Comparison of ENCODE assay signal across 14 cellular contexts in the genomic region with DNA sequence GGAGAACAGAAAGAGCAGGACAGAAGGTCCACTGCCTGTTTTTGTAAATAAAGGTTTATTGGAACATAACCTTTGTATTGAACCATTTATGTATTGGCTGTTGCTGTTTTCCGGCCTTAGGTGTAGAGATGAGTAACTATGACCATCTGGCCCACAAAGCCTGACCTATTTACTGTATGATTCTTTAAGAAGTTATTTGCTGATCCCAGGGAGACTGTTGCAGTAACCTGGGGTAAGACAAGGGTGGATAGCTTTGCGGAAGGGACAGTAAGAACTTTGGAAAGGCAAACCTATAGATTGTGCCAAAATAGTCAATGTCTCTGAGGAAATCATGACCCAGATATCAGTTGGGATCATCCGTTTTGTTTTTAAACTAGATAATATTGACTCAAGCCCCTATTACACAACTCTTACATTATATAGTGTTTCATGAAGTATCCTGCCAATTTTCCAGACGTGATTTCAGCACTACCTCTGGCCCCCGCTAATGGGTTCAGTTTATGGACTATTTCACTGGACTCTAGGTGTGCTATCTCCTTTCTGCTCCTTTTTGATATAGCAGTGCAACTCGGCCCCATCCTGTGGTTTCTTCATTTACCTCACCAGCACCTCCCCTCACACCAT. TPM values are rescaled to one million over a fixed set of nuclear protein-coding genes. Genes with fewer than 3 reads are reported as not detected.
DNase-seq lines count a peak whose midpoint lies in the region; ATAC-seq, FAIRE-seq and TF ChIP-seq lines count a peak whose summit lies in the region.
"Had no signal": no experiment of that assay in that cellular context is flagged by ENCODE, and none has a peak within 500 bp of the region (broad histone marks: within the 10 kb centered on the region; RNA-seq: fewer than 3 reads in every experiment).

No MANE protein-coding gene starts in this region.

- POLR2A ChIA-PET in A549 (lab: Yijun Ruan, JAX): no interaction called here

- FAIRE-seq in A549 (lab: Jason Lieb, UNC): no peak

- DNase-seq in A549 (ENCODE audit: low read depth in 1 of 2, low spot score in 1 of 2) (peak in 1 of 2 experiments; percentile 23), adipocyte (ENCODE audit: low read depth) (no peak), NCI-H128 (lab: John Stamatoyannopoulos, UW; ENCODE audit: unreplicated experiment) (no peak), SW 1271 (lab: John Stamatoyannopoulos, UW) (no peak), cortex of kidney (lab: John Stamatoyannopoulos, UW) (no peak), NCI-H748 (lab: John Stamatoyannopoulos, UW; ENCODE audit: unreplicated experiment) (no peak)
- DNase-seq: activated CD4-positive, alpha-beta T cell treated with anti-CD3 and anti-CD28 coated beads for 1 hour; activated effector memory CD4-positive, alpha-beta T cell treated with anti-CD3 and anti-CD28 coated beads, Interleukin-2, amount 50 U/mL, for 16 hours; DMS79 treated with DMSO at 0.1 percent for 48 hours; left cardiac atrium; NCI-H226; stimulated activated naive CD4-positive, alpha-beta T cell had no signal

- no peak for TF ChIP-seq CTCF in A549 (IDR thresholded peaks at IDR 0.05)

- no peak for TF ChIP-seq POLR2A in A549 (IDR thresholded peaks at IDR 0.05; ENCODE audit: low read length)

- CTCF ChIA-PET in A549 (lab: Yijun Ruan, JAX): no interaction called here

- no peak overlapping the region for H3K4me3 ChIP-seq in A549
- peak overlapping the region; percentile 53 for H3K4me3 ChIP-seq in adipocyte (ENCODE audit: low read length)

- no peak for TF ChIP-seq RAD21 in A549 (conservative IDR thresholded peaks at IDR 0.05 in 1 of 2, IDR thresholded peaks at IDR 0.05 in 1 of 2)

- no peak for TF ChIP-seq EP300 in A549 (IDR thresholded peaks at IDR 0.05)

- ATAC-seq in A549: peak; percentile 73 to 90; a peak in 5 of 6 replicates
- ATAC-seq in GM19452 (IDR thresholded peaks at IDR 0.05; ENCODE audit: unreplicated experiment): peak; percentile 30
- ATAC-seq in HG03103 (IDR thresholded peaks at IDR 0.05; ENCODE audit: low read depth, unreplicated experiment): peak; percentile 25
- ATAC-seq: left cardiac atrium had no signal

- no peaks in the 10 kb centered on the region for H3K9me3 ChIP-seq in A549
- H3K9me3 ChIP-seq in adipocyte (ENCODE audit: control insufficient read depth, low read length): no peaks in the 10 kb centered on the region

- no peaks in the 10 kb centered on the region for H3K27me3 ChIP-seq in adipocyte (replicated peaks; ENCODE audit: control insufficient read depth, insufficient read depth, low read length)

- peak overlapping the region; percentile 65 for H3K4me2 ChIP-seq in A549

- 38% methylated on average over 6 of the region's 6 CpGs for WGBS in A549 (ENCODE audit: missing lambda C conversion rate)

- no peaks in the 10 kb centered on the region for H3K36me3 ChIP-seq in adipocyte (ENCODE audit: control insufficient read depth, insufficient read depth, low read length, severe bottlenecking)

- H3K27ac ChIP-seq in A549: peak overlapping the region; percentile 73 to 80

- H3K9ac ChIP-seq in adipocyte (ENCODE audit: low read length): peak overlapping the region; percentile 4

- H3K4me1 ChIP-seq in A549: peaks cover 25% of the 10 kb centered on the region
- peaks cover 18% of the 10 kb centered on the region for H3K4me1 ChIP-seq in adipocyte (ENCODE audit: control insufficient read depth, insufficient read depth, low read length)

TF ChIP-seq in A549, 52 proteins besides CTCF, POLR2A, EP300 and RAD21:
- TF ChIP-seq HEYL (CRISPR knock-in tag; IDR thresholded peaks at IDR 0.05): no peak
- TF ChIP-seq KDM1A (IDR thresholded peaks at IDR 0.05; ENCODE audit: low read depth): no peak
- no peak for TF ChIP-seq ZSCAN20 (CRISPR knock-in tag; IDR thresholded peaks at IDR 0.05)
- TF ChIP-seq BCL3 (IDR thresholded peaks at IDR 0.05): no peak
- no peak for TF ChIP-seq FOXS1 (CRISPR knock-in tag; IDR thresholded peaks at IDR 0.05)
- no peak for TF ChIP-seq ZC3H11A (IDR thresholded peaks at IDR 0.05)
- TF ChIP-seq JUNB (IDR thresholded peaks at IDR 0.05): 0 out of 2 replicates have a peak, but pooled peaks have one; percentile 20
- peak; percentile 38 to 41; a peak in 2 of 4 replicates for TF ChIP-seq CEBPB (IDR thresholded peaks at IDR 0.05)
- TF ChIP-seq HOXB13 (CRISPR knock-in tag; IDR thresholded peaks at IDR 0.05; ENCODE audit: low read depth): no peak
- no peak for TF ChIP-seq EHF (CRISPR knock-in tag; IDR thresholded peaks at IDR 0.05)
- TF ChIP-seq RCOR1 (IDR thresholded peaks at IDR 0.05; ENCODE audit: low read depth, low read length): no peak
- TF ChIP-seq EHMT2 (IDR thresholded peaks at IDR 0.05; ENCODE audit: low read depth): no peak

RNA-seq across cellular contexts. Expression of gene TLCD4, which starts 20.8 kb away (rescaled TPM):
- polyA plus RNA-seq in A549 (2011; rRNA removed) (18.0 and 24.1 TPM in 2 replicates), A549 (2017; fragmentation: RNase III; extraction: RNeasy Plus Mini Kit Qiagen cat#74134 plus additional on column Dnase treatment) (12.7 to 14.2 TPM (median 13.3 TPM) in 3 replicates)
- polyA plus RNA-seq in A549 (2012; cell fraction: cytosol; rRNA removed): 3.6 and 4.5 TPM in 2 replicates
- polyA plus RNA-seq in A549 (2012; cell fraction: nucleus; rRNA removed): 1.4 and 3.1 TPM in 2 replicates
- 16.0 and 19.7 TPM in 2 replicates for polyA minus RNA-seq in A549 (2011; rRNA and poly(A)+ RNA removed)

RNA-seq across cellular contexts. Expression of gene ALG14, which starts 23.6 kb away (rescaled TPM):
- polyA plus RNA-seq in A549 (2011; rRNA removed) (5.0 and 5.3 TPM in 2 replicates), A549 (2017; fragmentation: RNase III; extraction: RNeasy Plus Mini Kit Qiagen cat#74134 plus additional on column Dnase treatment) (5.4 to 7.1 TPM (median 5.7 TPM) in 3 replicates)
- 4.5 and 5.1 TPM in 2 replicates for polyA plus RNA-seq in A549 (2012; cell fraction: cytosol; rRNA removed)
- 0.78 and 1.2 TPM in 2 replicates for polyA plus RNA-seq in A549 (2012; cell fraction: nucleus; rRNA removed)
- 7.3 and 12.6 TPM in 2 replicates for polyA minus RNA-seq in A549 (2011; rRNA and poly(A)+ RNA removed)

Comparison
In these comparisons a context has a peak if more than half of its experiments do, and no peak if none do; other contexts are left out.
1. ATAC-seq: peak in every context shown above with its lines; median percentile 82 in A549; 30 in GM19452; 25 in HG03103.